8 cellular contexts compared by ENCODE assay signal in the genomic region with DNA sequence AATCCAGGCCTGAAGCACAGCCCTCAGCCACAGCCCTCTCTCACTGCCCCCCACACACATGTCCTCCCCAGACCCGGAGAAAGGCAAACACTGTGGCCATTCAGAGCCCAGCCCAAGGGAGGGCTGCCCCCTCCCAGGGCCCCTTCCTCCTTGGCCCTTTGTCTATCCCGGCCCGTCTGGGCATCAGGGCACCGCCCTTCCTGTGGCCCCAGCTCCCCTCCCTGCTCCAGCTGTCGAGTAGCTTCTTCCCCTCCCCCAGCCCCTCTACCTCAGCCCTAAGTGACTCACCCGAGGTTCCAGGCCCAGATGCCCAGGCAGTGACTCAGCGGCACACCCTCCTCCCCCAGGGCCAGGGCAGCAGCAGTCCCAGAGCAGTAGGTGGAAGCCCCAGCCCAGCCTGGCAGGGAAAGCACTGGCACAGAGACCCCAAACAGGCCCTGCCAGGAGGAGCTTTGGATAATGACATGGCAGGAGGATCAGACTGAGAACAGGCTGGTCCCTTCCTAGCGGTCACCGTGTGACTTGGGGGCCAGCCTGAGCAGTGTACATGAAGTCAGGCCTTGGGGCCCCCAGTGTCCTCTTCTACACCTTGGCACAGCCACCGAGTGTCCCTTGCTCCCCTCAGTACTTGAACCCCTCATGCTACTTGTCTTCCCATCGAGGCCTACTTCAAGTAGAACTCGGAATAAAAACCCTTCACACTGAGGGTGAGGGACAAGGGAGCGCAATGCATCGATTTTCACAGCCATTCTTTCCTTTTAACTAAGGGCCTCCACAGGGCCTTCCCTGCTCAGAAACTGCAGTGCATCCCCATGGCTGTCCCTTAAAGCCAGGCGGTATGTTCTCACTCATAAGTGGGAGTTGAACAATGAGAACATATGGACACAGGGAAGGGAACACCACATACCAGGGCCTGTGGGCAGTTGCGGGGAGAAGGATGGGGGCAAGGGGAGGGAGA. TPM values are rescaled to one million over a fixed set of nuclear protein-coding genes. Genes with fewer than 3 reads are reported as not detected.
DNase-seq lines count a peak whose midpoint lies in the region; ATAC-seq and TF ChIP-seq lines count a peak whose summit lies in the region.

No MANE protein-coding gene starts in this region.

- no peak overlapping the region for H3K4ac ChIP-seq in neuronal stem cell (ENCODE audit: low read length)

- WGBS in neuronal stem cell (ENCODE audit: extremely low coverage in 2 of 2, insufficient read length in 2 of 2, insufficient replicate concordance in 1 of 2), 2 donors = no CpG with 5 or more reads among the region's 16 CpGs

- no peak for ATAC-seq in HG03378 (IDR thresholded peaks at IDR 0.05; ENCODE audit: unreplicated experiment)

- peak overlapping the region; percentile 21 for H2BK120ac ChIP-seq in neuronal stem cell (ENCODE audit: low read depth, low read length)

- H3K79me1 ChIP-seq in neuronal stem cell (ENCODE audit: low read depth, low read length) = no peaks in the 10 kb centered on the region

- H2BK15ac ChIP-seq in neuronal stem cell (ENCODE audit: low read length) = peak overlapping the region; percentile 34

- H2BK5ac ChIP-seq in neuronal stem cell (ENCODE audit: low read length) = no peak overlapping the region

- H3K18ac ChIP-seq in neuronal stem cell (ENCODE audit: low read length) = peak overlapping the region; percentile 86

- DNase-seq in DMS153 treated with DMSO at 0.1 percent for 48 hours (lab: John Stamatoyannopoulos, UW; ENCODE audit: unreplicated experiment) = peak; percentile 96
- DNase-seq in HT-29 (ENCODE audit: low spot score) = peak; percentile 98
- DNase-seq in SIG-M5 (lab: John Stamatoyannopoulos, UW) = peak; percentile 83
- peak; percentile 37 for DNase-seq in activated gamma-delta T cell (lab: John Stamatoyannopoulos, UW)
- DNase-seq in fibroblast of the aortic adventitia (ENCODE audit: low read depth) = peak; percentile 98
- peak; percentile 54 for DNase-seq in neuronal stem cell (ENCODE audit: low spot score)

- peaks cover 22 to 26% of the 10 kb centered on the region in 2 donors for H3K4me1 ChIP-seq in neuronal stem cell (ENCODE audit: control insufficient read depth in 2 of 2, insufficient read depth in 1 of 2, low read depth in 1 of 2, low read length in 2 of 2)
- peaks cover 36% of the 10 kb centered on the region for H3K4me1 ChIP-seq in stomach smooth muscle (ENCODE audit: control insufficient read depth, insufficient read depth, low read length)

- no peak overlapping the region for H3K23ac ChIP-seq in neuronal stem cell (ENCODE audit: low read depth, low read length, poor library complexity)

- H2BK12ac ChIP-seq in neuronal stem cell (ENCODE audit: low read length) = peak overlapping the region; percentile 5

- no peak overlapping the region for H4K91ac ChIP-seq in neuronal stem cell (ENCODE audit: low read depth, low read length, poor library complexity)

- peak overlapping the region; percentile 9 for H2AK5ac ChIP-seq in neuronal stem cell (ENCODE audit: low read depth, low read length)

- TF ChIP-seq CTCF in fibroblast of the aortic adventitia (IDR thresholded peaks at IDR 0.05; ENCODE audit: insufficient read depth, low read length) = no peak

- no peaks in the 10 kb centered on the region for H3K27me3 ChIP-seq in neuronal stem cell (ENCODE audit: control insufficient read depth in 3 of 3, insufficient read depth in 3 of 3, low read depth in 1 of 3, low read length in 3 of 3)
- no peaks in the 10 kb centered on the region for H3K27me3 ChIP-seq in stomach smooth muscle (ENCODE audit: control insufficient read depth in 1 of 2, insufficient read depth in 2 of 2, low read length in 2 of 2)

- H3K9ac ChIP-seq in neuronal stem cell (ENCODE audit: low read depth, low read length, poor library complexity) (no peak overlapping the region), stomach smooth muscle (ENCODE audit: low read length in 2 of 2) (peak overlapping the region; percentile 20 to 58)

- H2AFZ ChIP-seq in neuronal stem cell (ENCODE audit: low read length) = peak overlapping the region; percentile 96

- H3K14ac ChIP-seq in neuronal stem cell (ENCODE audit: low read length) = no peak overlapping the region

- H3K36me3 ChIP-seq in neuronal stem cell (replicated peaks in 1 of 2; ENCODE audit: control insufficient read depth in 2 of 2, insufficient read depth in 2 of 2, low read length in 2 of 2) = no peaks in the 10 kb centered on the region
- no peaks in the 10 kb centered on the region for H3K36me3 ChIP-seq in stomach smooth muscle (ENCODE audit: control insufficient read depth in 2 of 2, insufficient read depth in 2 of 2, low read length in 2 of 2)

- H3K4me3 ChIP-seq in fibroblast of the aortic adventitia (ENCODE audit: low read depth, low read length) (no peak overlapping the region), neuronal stem cell (ENCODE audit: low read length in 2 of 2) (no peak overlapping the region), stomach smooth muscle (ENCODE audit: low read length in 2 of 2) (peak overlapping the region; percentile 12 to 44)

- no peak overlapping the region for H4K8ac ChIP-seq in neuronal stem cell (ENCODE audit: low read depth, low read length)

- no peak overlapping the region for H3K4me2 ChIP-seq in neuronal stem cell (ENCODE audit: insufficient read depth, low read length, poor library complexity, severe bottlenecking)

- H3K9me3 ChIP-seq in neuronal stem cell (replicated peaks in 1 of 2; ENCODE audit: control insufficient read depth in 2 of 2, insufficient read depth in 1 of 2, low read depth in 1 of 2, low read length in 2 of 2) (no peaks in the 10 kb centered on the region), stomach smooth muscle (ENCODE audit: control insufficient read depth in 2 of 2, low read length in 2 of 2) (no peaks in the 10 kb centered on the region)

- peak overlapping the region; percentile 4 for H3K27ac ChIP-seq in neuronal stem cell (replicated peaks; ENCODE audit: low read length)
- H3K27ac ChIP-seq in stomach smooth muscle (ENCODE audit: low read length) = peak overlapping the region; percentile 71

RNA-seq across cellular contexts. Expression of gene S100A2, which starts 1.0 kb away (rescaled TPM):
- 17.9 and 26.4 TPM in 2 replicates for total RNA-seq in HT-29 (2014; rRNA removed; shearing (Covaris generic))
- total RNA-seq in fibroblast of the aortic adventitia (ENCODE audit: low replicate concordance) = 3.3 TPM in 1 of 2 replicates, not detected in the other
- 0.86 TPM for polyA plus RNA-seq in neuronal stem cell (2013, experiment 1 of 2)
- 0.73 TPM for polyA plus RNA-seq in neuronal stem cell (2013, experiment 2 of 2)

RNA-seq across cellular contexts. Expression of gene S100A3, which starts 17.6 kb away (rescaled TPM):
- total RNA-seq in HT-29 (2014; rRNA removed; shearing (Covaris generic)) = 2.6 and 4.9 TPM in 2 replicates
- total RNA-seq in fibroblast of the aortic adventitia (ENCODE audit: low replicate concordance) = 4.3 TPM in 1 of 2 replicates, not detected in the other
- 0.07 TPM for polyA plus RNA-seq in neuronal stem cell (2013, experiment 1 of 2)
- polyA plus RNA-seq in neuronal stem cell (2013, experiment 2 of 2) = 0.15 TPM

RNA-seq across cellular contexts. Expression of gene S100A4, which starts 21.1 kb away (rescaled TPM):
- 694 and 702 TPM in 2 replicates for total RNA-seq in HT-29 (2014; rRNA removed; shearing (Covaris generic))
- total RNA-seq in fibroblast of the aortic adventitia (ENCODE audit: low replicate concordance) = 203 and 585 TPM in 2 replicates
- polyA plus RNA-seq in neuronal stem cell (2013, experiment 1 of 2) = 51.2 TPM
- 52.2 TPM for polyA plus RNA-seq in neuronal stem cell (2013, experiment 2 of 2)

RNA-seq across cellular contexts. Expression of gene S100A5, which starts 26.0 kb away (rescaled TPM):
- total RNA-seq in HT-29 (2014; rRNA removed; shearing (Covaris generic)) = 4.0 and 9.8 TPM in 2 replicates
- 0.99 TPM in 1 of 2 replicates, not detected in the other for total RNA-seq in fibroblast of the aortic adventitia (ENCODE audit: low replicate concordance)
- polyA plus RNA-seq in neuronal stem cell (2013, experiment 1 of 2) = not detected
- polyA plus RNA-seq in neuronal stem cell (2013, experiment 2 of 2) = not detected

RNA-seq across cellular contexts. Expression of gene S100A6, which starts 30.9 kb away (rescaled TPM):
- 2,272 and 2,428 TPM in 2 replicates for total RNA-seq in HT-29 (2014; rRNA removed; shearing (Covaris generic))
- 681 and 1,303 TPM in 2 replicates for total RNA-seq in fibroblast of the aortic adventitia (ENCODE audit: low replicate concordance)
- 17.2 TPM for polyA plus RNA-seq in neuronal stem cell (2013, experiment 1 of 2)
- 17.4 TPM for polyA plus RNA-seq in neuronal stem cell (2013, experiment 2 of 2)

Comparison
In these comparisons a context has a peak if more than half of its experiments do, and no peak if none do; other contexts are left out.
1. DNase-seq: peak in every context shown above with its lines; median percentile 98 in HT-29; 98 in fibroblast of the aortic adventitia; 96 in DMS153 treated with DMSO at 0.1 percent for 48 hours; 83 in SIG-M5; 54 in neuronal stem cell; 37 in activated gamma-delta T cell.
2. H3K4me3 ChIP-seq: peak in stomach smooth muscle (2 of 2); none in fibroblast of the aortic adventitia (single experiment) and neuronal stem cell (0 of 2).